1 cellular context compared by ENCODE assay signal in the genomic region with DNA sequence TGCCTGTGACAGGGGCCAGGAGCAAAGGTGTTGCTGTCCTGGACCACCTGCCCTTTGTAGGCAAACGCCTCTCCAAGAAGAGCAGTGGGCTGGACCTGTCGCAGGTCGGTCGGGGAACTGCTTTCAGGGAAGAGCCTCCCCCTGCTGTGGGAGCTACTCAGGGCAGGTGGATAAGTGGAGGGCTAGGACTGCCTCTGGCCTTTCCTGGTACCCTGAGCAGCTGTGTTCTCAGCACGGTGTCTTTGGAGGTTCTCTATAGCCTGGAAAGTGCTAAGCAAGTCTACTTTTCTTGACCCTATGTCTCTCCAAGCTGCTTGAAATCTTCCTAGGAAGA.
TF ChIP-seq lines count a peak whose summit lies in the region.

No MANE protein-coding gene starts in this region.

TF ChIP-seq in K562, 482 proteins besides CTCF, POLR2A, EP300 and RAD21:
- TF ChIP-seq, protein P1, sequence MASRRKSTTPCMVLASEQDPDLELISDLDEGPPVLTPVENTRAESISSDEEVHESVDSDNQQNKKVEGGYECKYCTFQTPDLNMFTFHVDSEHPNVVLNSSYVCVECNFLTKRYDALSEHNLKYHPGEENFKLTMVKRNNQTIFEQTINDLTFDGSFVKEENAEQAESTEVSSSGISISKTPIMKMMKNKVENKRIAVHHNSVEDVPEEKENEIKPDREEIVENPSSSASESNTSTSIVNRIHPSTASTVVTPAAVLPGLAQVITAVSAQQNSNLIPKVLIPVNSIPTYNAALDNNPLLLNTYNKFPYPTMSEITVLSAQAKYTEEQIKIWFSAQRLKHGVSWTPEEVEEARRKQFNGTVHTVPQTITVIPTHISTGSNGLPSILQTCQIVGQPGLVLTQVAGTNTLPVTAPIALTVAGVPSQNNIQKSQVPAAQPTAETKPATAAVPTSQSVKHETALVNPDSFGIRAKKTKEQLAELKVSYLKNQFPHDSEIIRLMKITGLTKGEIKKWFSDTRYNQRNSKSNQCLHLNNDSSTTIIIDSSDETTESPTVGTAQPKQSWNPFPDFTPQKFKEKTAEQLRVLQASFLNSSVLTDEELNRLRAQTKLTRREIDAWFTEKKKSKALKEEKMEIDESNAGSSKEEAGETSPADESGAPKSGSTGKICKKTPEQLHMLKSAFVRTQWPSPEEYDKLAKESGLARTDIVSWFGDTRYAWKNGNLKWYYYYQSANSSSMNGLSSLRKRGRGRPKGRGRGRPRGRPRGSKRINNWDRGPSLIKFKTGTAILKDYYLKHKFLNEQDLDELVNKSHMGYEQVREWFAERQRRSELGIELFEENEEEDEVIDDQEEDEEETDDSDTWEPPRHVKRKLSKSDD (conservative IDR thresholded peaks at IDR 0.05; ENCODE audit: low read length): no peak
- TF ChIP-seq SAFB (IDR thresholded peaks at IDR 0.05; ENCODE audit: borderline replicate concordance, low read depth, low read length) (no peak), DDX20 (tag; IDR thresholded peaks at IDR 0.05; ENCODE audit: low read depth) (no peak), FOXM1 (IDR thresholded peaks at IDR 0.05; ENCODE audit: low read depth) (no peak), FOXM1 (CRISPR knock-in tag; IDR thresholded peaks at IDR 0.05; ENCODE audit: low read depth) (no peak), RUNX1 (IDR thresholded peaks at IDR 0.05; ENCODE audit: low read depth) (no peak), TRIM24 (IDR thresholded peaks at IDR 0.05) (no peak), ZFX (CRISPR knock-in tag; IDR thresholded peaks at IDR 0.05) (no peak), SETDB1 (IDR thresholded peaks at IDR 0.05; ENCODE audit: low read length) (no peak), NONO (IDR thresholded peaks at IDR 0.05; ENCODE audit: low read depth in 2 of 2, low read length in 1 of 2) (no peak), BCL6 (CRISPR knock-in tag; IDR thresholded peaks at IDR 0.05) (no peak), SAFB2 (IDR thresholded peaks at IDR 0.05; ENCODE audit: borderline replicate concordance, low read depth, low read length, severe bottlenecking) (no peak), RFX5 (IDR thresholded peaks at IDR 0.05; ENCODE audit: low read depth, low read length) (no peak), SMARCC2 (IDR thresholded peaks at IDR 0.05; ENCODE audit: low read depth) (no peak)
- TF ChIP-seq, protein P2, sequence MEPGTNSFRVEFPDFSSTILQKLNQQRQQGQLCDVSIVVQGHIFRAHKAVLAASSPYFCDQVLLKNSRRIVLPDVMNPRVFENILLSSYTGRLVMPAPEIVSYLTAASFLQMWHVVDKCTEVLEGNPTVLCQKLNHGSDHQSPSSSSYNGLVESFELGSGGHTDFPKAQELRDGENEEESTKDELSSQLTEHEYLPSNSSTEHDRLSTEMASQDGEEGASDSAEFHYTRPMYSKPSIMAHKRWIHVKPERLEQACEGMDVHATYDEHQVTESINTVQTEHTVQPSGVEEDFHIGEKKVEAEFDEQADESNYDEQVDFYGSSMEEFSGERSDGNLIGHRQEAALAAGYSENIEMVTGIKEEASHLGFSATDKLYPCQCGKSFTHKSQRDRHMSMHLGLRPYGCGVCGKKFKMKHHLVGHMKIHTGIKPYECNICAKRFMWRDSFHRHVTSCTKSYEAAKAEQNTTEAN (CRISPR knock-in tag; IDR thresholded peaks at IDR 0.05): no peak
- TF ChIP-seq, protein P3, sequence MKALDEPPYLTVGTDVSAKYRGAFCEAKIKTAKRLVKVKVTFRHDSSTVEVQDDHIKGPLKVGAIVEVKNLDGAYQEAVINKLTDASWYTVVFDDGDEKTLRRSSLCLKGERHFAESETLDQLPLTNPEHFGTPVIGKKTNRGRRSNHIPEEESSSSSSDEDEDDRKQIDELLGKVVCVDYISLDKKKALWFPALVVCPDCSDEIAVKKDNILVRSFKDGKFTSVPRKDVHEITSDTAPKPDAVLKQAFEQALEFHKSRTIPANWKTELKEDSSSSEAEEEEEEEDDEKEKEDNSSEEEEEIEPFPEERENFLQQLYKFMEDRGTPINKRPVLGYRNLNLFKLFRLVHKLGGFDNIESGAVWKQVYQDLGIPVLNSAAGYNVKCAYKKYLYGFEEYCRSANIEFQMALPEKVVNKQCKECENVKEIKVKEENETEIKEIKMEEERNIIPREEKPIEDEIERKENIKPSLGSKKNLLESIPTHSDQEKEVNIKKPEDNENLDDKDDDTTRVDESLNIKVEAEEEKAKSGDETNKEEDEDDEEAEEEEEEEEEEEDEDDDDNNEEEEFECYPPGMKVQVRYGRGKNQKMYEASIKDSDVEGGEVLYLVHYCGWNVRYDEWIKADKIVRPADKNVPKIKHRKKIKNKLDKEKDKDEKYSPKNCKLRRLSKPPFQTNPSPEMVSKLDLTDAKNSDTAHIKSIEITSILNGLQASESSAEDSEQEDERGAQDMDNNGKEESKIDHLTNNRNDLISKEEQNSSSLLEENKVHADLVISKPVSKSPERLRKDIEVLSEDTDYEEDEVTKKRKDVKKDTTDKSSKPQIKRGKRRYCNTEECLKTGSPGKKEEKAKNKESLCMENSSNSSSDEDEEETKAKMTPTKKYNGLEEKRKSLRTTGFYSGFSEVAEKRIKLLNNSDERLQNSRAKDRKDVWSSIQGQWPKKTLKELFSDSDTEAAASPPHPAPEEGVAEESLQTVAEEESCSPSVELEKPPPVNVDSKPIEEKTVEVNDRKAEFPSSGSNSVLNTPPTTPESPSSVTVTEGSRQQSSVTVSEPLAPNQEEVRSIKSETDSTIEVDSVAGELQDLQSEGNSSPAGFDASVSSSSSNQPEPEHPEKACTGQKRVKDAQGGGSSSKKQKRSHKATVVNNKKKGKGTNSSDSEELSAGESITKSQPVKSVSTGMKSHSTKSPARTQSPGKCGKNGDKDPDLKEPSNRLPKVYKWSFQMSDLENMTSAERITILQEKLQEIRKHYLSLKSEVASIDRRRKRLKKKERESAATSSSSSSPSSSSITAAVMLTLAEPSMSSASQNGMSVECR (CRISPR knock-in tag; IDR thresholded peaks at IDR 0.05): no peak
- TF ChIP-seq, protein P4, sequence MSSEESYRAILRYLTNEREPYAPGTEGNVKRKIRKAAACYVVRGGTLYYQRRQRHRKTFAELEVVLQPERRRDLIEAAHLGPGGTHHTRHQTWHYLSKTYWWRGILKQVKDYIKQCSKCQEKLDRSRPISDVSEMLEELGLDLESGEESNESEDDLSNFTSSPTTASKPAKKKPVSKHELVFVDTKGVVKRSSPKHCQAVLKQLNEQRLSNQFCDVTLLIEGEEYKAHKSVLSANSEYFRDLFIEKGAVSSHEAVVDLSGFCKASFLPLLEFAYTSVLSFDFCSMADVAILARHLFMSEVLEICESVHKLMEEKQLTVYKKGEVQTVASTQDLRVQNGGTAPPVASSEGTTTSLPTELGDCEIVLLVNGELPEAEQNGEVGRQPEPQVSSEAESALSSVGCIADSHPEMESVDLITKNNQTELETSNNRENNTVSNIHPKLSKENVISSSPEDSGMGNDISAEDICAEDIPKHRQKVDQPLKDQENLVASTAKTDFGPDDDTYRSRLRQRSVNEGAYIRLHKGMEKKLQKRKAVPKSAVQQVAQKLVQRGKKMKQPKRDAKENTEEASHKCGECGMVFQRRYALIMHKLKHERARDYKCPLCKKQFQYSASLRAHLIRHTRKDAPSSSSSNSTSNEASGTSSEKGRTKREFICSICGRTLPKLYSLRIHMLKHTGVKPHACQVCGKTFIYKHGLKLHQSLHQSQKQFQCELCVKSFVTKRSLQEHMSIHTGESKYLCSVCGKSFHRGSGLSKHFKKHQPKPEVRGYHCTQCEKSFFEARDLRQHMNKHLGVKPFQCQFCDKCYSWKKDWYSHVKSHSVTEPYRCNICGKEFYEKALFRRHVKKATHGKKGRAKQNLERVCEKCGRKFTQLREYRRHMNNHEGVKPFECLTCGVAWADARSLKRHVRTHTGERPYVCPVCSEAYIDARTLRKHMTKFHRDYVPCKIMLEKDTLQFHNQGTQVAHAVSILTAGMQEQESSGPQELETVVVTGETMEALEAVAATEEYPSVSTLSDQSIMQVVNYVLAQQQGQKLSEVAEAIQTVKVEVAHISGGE (CRISPR knock-in tag; IDR thresholded peaks at IDR 0.05): no peak
- TF ChIP-seq, protein P5, sequence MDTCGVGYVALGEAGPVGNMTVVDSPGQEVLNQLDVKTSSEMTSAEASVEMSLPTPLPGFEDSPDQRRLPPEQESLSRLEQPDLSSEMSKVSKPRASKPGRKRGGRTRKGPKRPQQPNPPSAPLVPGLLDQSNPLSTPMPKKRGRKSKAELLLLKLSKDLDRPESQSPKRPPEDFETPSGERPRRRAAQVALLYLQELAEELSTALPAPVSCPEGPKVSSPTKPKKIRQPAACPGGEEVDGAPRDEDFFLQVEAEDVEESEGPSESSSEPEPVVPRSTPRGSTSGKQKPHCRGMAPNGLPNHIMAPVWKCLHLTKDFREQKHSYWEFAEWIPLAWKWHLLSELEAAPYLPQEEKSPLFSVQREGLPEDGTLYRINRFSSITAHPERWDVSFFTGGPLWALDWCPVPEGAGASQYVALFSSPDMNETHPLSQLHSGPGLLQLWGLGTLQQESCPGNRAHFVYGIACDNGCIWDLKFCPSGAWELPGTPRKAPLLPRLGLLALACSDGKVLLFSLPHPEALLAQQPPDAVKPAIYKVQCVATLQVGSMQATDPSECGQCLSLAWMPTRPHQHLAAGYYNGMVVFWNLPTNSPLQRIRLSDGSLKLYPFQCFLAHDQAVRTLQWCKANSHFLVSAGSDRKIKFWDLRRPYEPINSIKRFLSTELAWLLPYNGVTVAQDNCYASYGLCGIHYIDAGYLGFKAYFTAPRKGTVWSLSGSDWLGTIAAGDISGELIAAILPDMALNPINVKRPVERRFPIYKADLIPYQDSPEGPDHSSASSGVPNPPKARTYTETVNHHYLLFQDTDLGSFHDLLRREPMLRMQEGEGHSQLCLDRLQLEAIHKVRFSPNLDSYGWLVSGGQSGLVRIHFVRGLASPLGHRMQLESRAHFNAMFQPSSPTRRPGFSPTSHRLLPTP (IDR thresholded peaks at IDR 0.05; ENCODE audit: borderline replicate concordance, extremely low read depth, insufficient read length): no peak
- TF ChIP-seq, protein P6, sequence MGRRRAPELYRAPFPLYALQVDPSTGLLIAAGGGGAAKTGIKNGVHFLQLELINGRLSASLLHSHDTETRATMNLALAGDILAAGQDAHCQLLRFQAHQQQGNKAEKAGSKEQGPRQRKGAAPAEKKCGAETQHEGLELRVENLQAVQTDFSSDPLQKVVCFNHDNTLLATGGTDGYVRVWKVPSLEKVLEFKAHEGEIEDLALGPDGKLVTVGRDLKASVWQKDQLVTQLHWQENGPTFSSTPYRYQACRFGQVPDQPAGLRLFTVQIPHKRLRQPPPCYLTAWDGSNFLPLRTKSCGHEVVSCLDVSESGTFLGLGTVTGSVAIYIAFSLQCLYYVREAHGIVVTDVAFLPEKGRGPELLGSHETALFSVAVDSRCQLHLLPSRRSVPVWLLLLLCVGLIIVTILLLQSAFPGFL (CRISPR knock-in tag; IDR thresholded peaks at IDR 0.05): no peak
